Comparison of ENCODE assay signal across 8 cellular contexts in the genomic region with DNA sequence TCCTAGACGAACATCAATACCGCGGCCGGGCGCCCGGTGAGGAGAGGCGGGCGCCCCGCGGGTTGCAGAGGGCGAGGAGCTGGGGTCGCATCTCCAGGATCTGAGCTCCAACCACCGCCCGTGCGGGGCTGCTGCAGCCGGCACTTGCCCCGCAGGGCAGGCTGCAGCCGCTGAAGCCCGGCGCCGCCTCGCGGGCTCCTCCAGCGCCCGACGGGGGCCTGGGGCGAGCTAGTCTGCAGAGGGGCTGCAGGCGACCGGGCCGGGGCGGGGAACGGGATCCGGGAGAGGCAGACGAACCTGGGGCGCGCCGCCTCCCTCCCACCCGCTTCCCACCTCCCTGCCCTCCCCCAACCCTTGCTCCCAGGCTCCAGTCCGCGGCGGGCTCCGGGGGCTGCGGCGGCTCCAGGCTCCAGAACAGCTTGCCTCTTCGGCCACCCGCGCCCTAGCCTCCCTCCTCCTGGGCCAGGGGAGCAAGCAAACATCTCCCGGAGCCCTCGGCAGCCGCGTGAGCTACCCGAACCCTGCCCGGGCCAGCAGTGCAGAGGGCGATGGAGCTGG. TPM values are rescaled to one million over a fixed set of nuclear protein-coding genes. Genes with fewer than 3 reads are reported as not detected.
DNase-seq lines count a peak whose midpoint lies in the region; ATAC-seq, FAIRE-seq and TF ChIP-seq lines count a peak whose summit lies in the region.

No MANE protein-coding gene starts in this region.

- TF ChIP-seq POLR2A in HepG2 (IDR thresholded peaks at IDR 0.05; ENCODE audit: insufficient read depth in 1 of 2, low read depth in 2 of 2, low read length in 2 of 2) (no peak), H54 (IDR thresholded peaks at IDR 0.05; ENCODE audit: low read depth, low read length) (no peak; the same call in 1 of the 2 replicates)

- no peaks in the 10 kb centered on the region for H3K9me3 Mint-ChIP-seq in type B pancreatic cell
- no peaks in the 10 kb centered on the region for H3K9me3 Mint-ChIP-seq in activated T-helper 2 cell treated with anti-CD3 and anti-CD28 coated beads, Interferon-gamma antibody, Interleukin-2, Interleukin-4, amounts not matched to agents 10 μg/mL and 5 μg/mL and 100 μg/mL, durations not matched to agents 14 hours and 24 hours and 36 hours

- intact Hi-C loops in HepG2 (cut with micrococcal nuclease; ENCODE audit: unreplicated experiment), result no loop called here
- intact Hi-C loops in activated T-helper 2 cell treated with anti-CD3 and anti-CD28 coated beads, Interferon-gamma antibody, Interleukin-2, Interleukin-4, amounts not matched to agents 10 μg/mL and 5 μg/mL and 100 μg/mL, durations not matched to agents 14 hours and 24 hours and 36 hours (cut with micrococcal nuclease), result no loop called here

- no peak for TF ChIP-seq EP300 in HepG2 (IDR thresholded peaks at IDR 0.05; ENCODE audit: low read depth in 2 of 2, low read length in 2 of 2)
- TF ChIP-seq EP300 in HepG2 (CRISPR knock-in tag; IDR thresholded peaks at IDR 0.05; ENCODE audit: borderline replicate concordance), result no peak

- H3K36me3 Mint-ChIP-seq in type B pancreatic cell, result no peaks in the 10 kb centered on the region
- H3K36me3 Mint-ChIP-seq in activated T-helper 2 cell treated with anti-CD3 and anti-CD28 coated beads, Interferon-gamma antibody, Interleukin-2, Interleukin-4, amounts not matched to agents 10 μg/mL and 5 μg/mL and 100 μg/mL, durations not matched to agents 14 hours and 24 hours and 36 hours (ENCODE audit: low read depth), result no peaks in the 10 kb centered on the region

- POLR2A ChIA-PET in HepG2 (lab: Yijun Ruan, JAX), result no interaction called here

- 27% methylated on average over 13 of the region's 54 CpGs for WGBS in HepG2 (ENCODE audit: low lambda C conversion rate)

- no peaks in the 10 kb centered on the region for H4K20me1 ChIP-seq in HepG2 (ENCODE audit: insufficient read depth, low read length)

- no peaks in the 10 kb centered on the region for H3K9me3 ChIP-seq in HepG2 (ENCODE audit: low read length)

- H2AFZ ChIP-seq in HepG2 (ENCODE audit: low read length), result no peak overlapping the region

- H3K27ac ChIP-seq in HepG2 (ENCODE audit: extremely low read length, insufficient read depth, low read length), result no peak overlapping the region

- peaks cover 35% of the 10 kb centered on the region for H3K4me1 Mint-ChIP-seq in type B pancreatic cell (ENCODE audit: unreplicated experiment)
- H3K4me1 Mint-ChIP-seq in activated T-helper 2 cell treated with anti-CD3 and anti-CD28 coated beads, Interferon-gamma antibody, Interleukin-2, Interleukin-4, amounts not matched to agents 10 μg/mL and 5 μg/mL and 100 μg/mL, durations not matched to agents 14 hours and 24 hours and 36 hours (ENCODE audit: low read depth), result no peaks in the 10 kb centered on the region

- H3K36me3 ChIP-seq in HepG2 (replicated peaks in 1 of 2; ENCODE audit: control insufficient read depth in 1 of 2, insufficient read depth in 2 of 2, low read length in 2 of 2), result no peaks in the 10 kb centered on the region

- CTCF ChIA-PET in HepG2 (lab: Yijun Ruan, JAX; ENCODE audit: low intra/inter-chr PET ratio, low total read pairs), result no interaction called here

- no peak for TF ChIP-seq CTCF in HepG2 (CRISPR knock-in tag; IDR thresholded peaks at IDR 0.05)
- peak; percentile 31 for TF ChIP-seq CTCF in type B pancreatic cell (conservative IDR thresholded peaks at IDR 0.05)

- H3K4me2 ChIP-seq in HepG2 (ENCODE audit: low read depth, low read length), result 0 out of 2 replicates have a peak overlapping the region, but pooled peaks have one; percentile 32

- no peak for TF ChIP-seq RAD21 in HepG2 (CRISPR knock-in tag; IDR thresholded peaks at IDR 0.05)

- DNase-seq in stimulated activated CD4-positive, alpha-beta T cell treated with anti-CD3 and anti-CD28 coated beads, Interleukin-15, amount 100 ng/mL, for 24 hours, result peak; percentile 4
- DNase-seq in stimulated activated CD4-positive, alpha-beta T cell treated with anti-CD3 and anti-CD28 coated beads, Interleukin-4, amount 100 ng/mL, for 24 hours, result no peak
- peak; percentile 6 for DNase-seq in cerebellar cortex (ENCODE audit: low spot score)
- DNase-seq in HepG2 (ENCODE audit: low spot score), result no peak
- peak; percentile 76 for DNase-seq in type B pancreatic cell (ENCODE audit: extremely low spot score, unreplicated experiment)
- no peak for DNase-seq in H54 (ENCODE audit: insufficient read length, low spot score)
- no peak for DNase-seq in activated T-helper 2 cell treated with anti-CD3 and anti-CD28 coated beads, Interferon-gamma antibody, Interleukin-2, Interleukin-4, amounts not matched to agents 10 μg/mL and 5 μg/mL and 100 μg/mL, durations not matched to agents 14 hours and 24 hours and 36 hours (ENCODE audit: low spot score)
- DNase-seq in kidney glomerular epithelial cell (lab: John Stamatoyannopoulos, UW), result no peak

- H3K79me2 ChIP-seq in HepG2 (ENCODE audit: insufficient read depth, low read length), result no peaks in the 10 kb centered on the region

- peak overlapping the region; percentile 92 for H3K4me3 Mint-ChIP-seq in type B pancreatic cell
- H3K4me3 Mint-ChIP-seq in activated T-helper 2 cell treated with anti-CD3 and anti-CD28 coated beads, Interferon-gamma antibody, Interleukin-2, Interleukin-4, amounts not matched to agents 10 μg/mL and 5 μg/mL and 100 μg/mL, durations not matched to agents 14 hours and 24 hours and 36 hours (ENCODE audit: low read depth), result no peak overlapping the region

- H3K4me1 ChIP-seq in HepG2 (ENCODE audit: insufficient read depth, low read length), result no peaks in the 10 kb centered on the region

- H3K9ac ChIP-seq in HepG2 (ENCODE audit: insufficient read depth, low read depth, low read length), result no peak overlapping the region

- in situ Hi-C loops in HepG2 (cut with HindIII; ENCODE audit: extremely low pct_ligation_motif_present, low pct_unique_long_range_greater_than_20kb), result no loop called here

- no peak overlapping the region for H3K4me3 ChIP-seq in HepG2 (replicated peaks in 1 of 3; ENCODE audit: insufficient read depth in 1 of 3, low read depth in 2 of 3, low read length in 3 of 3)

- H3K27me3 ChIP-seq in HepG2 (ENCODE audit: control insufficient read depth in 1 of 2, insufficient read depth in 2 of 2, low read length in 2 of 2), result peaks cover 3 to 58% of the 10 kb centered on the region in 2 experiments

- peak; percentile 76 for ATAC-seq in HepG2

- no TSS peak for BruUV-seq in HepG2 (replicated peaks; lab: Mats Ljungman, UMichigan)

- H3K27me3 Mint-ChIP-seq in type B pancreatic cell, result peaks cover 56% of the 10 kb centered on the region
- H3K27me3 Mint-ChIP-seq in activated T-helper 2 cell treated with anti-CD3 and anti-CD28 coated beads, Interferon-gamma antibody, Interleukin-2, Interleukin-4, amounts not matched to agents 10 μg/mL and 5 μg/mL and 100 μg/mL, durations not matched to agents 14 hours and 24 hours and 36 hours (ENCODE audit: low read depth), result peaks cover 70% of the 10 kb centered on the region

- FAIRE-seq in HepG2 (lab: Jason Lieb, UNC) (no peak), H54 (lab: Jason Lieb, UNC) (no peak)

- H3K27ac Mint-ChIP-seq in type B pancreatic cell, result peak overlapping the region; percentile 90
- H3K27ac Mint-ChIP-seq in activated T-helper 2 cell treated with anti-CD3 and anti-CD28 coated beads, Interferon-gamma antibody, Interleukin-2, Interleukin-4, amounts not matched to agents 10 μg/mL and 5 μg/mL and 100 μg/mL, durations not matched to agents 14 hours and 24 hours and 36 hours, result no peak overlapping the region

TF ChIP-seq in HepG2, 621 proteins besides CTCF, POLR2A, EP300 and RAD21 (continues in another document):
- TF ChIP-seq, protein P1, sequence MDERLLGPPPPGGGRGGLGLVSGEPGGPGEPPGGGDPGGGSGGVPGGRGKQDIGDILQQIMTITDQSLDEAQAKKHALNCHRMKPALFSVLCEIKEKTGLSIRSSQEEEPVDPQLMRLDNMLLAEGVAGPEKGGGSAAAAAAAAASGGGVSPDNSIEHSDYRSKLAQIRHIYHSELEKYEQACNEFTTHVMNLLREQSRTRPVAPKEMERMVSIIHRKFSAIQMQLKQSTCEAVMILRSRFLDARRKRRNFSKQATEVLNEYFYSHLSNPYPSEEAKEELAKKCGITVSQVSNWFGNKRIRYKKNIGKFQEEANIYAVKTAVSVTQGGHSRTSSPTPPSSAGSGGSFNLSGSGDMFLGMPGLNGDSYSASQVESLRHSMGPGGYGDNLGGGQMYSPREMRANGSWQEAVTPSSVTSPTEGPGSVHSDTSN (CRISPR knock-in tag; IDR thresholded peaks at IDR 0.05), result no peak
- no peak for TF ChIP-seq ZNF326 (CRISPR knock-in tag; IDR thresholded peaks at IDR 0.05; ENCODE audit: borderline replicate concordance)
- TF ChIP-seq ZNF264 (CRISPR knock-in tag; IDR thresholded peaks at IDR 0.05), result no peak
- TF ChIP-seq NFIB (CRISPR knock-in tag; IDR thresholded peaks at IDR 0.05; ENCODE audit: borderline replicate concordance), result no peak
- no peak for TF ChIP-seq ISX (CRISPR knock-in tag; conservative IDR thresholded peaks at IDR 0.05)

RNA-seq across cellular contexts. Expression of a gene that starts 0.9 kb away (rescaled TPM):
- total RNA-seq in HepG2 (2016; rRNA removed; fragmentation: Illumina TruSeq; extraction: Trizol), result not detected in 2 replicates
- total RNA-seq in HepG2 (2016; cell fraction: cytosol; rRNA removed; fragmentation: Illumina TruSeq; extraction: Trizol; ENCODE audit: low read depth), result not detected in 2 replicates
- not detected in 2 replicates for total RNA-seq in HepG2 (2016; cell fraction: insoluble cytoplasmic fraction; rRNA removed; fragmentation: Illumina TruSeq; extraction: Trizol)
- not detected in 2 replicates for total RNA-seq in HepG2 (2016; cell fraction: membrane; rRNA removed; fragmentation: Illumina TruSeq; extraction: Trizol)
- not detected in 2 replicates for total RNA-seq in HepG2 (2016; cell fraction: nucleus; rRNA removed; fragmentation: Illumina TruSeq; extraction: Trizol)
- polyA plus RNA-seq in HepG2 (2011; rRNA removed), result under 0.01 TPM in 1 of 2 replicates, not detected in the other
- polyA plus RNA-seq in HepG2 (2011; cell fraction: cytosol; rRNA removed), result not detected in 2 replicates
- polyA plus RNA-seq in HepG2 (2011; cell fraction: nucleus; rRNA removed), result not detected in 2 replicates
- not detected in 2 replicates for polyA plus RNA-seq in HepG2 (2012)
- polyA plus RNA-seq in HepG2 (2016; cell fraction: cytosol; fragmentation: Illumina TruSeq; extraction: Trizol; ENCODE audit: low read depth), result not detected in 2 replicates
- not detected in 2 replicates for polyA plus RNA-seq in HepG2 (2016; cell fraction: insoluble cytoplasmic fraction; fragmentation: Illumina TruSeq; extraction: Trizol; ENCODE audit: low read depth)
- polyA plus RNA-seq in HepG2 (2016; cell fraction: membrane; fragmentation: Illumina TruSeq; extraction: Trizol; ENCODE audit: low read depth), result not detected in 2 replicates
- polyA plus RNA-seq in HepG2 (2016; cell fraction: nucleus; fragmentation: Illumina TruSeq; extraction: Trizol; ENCODE audit: insufficient read depth, low read depth), result not detected in 2 replicates
- 0.07 TPM in 1 of 2 replicates, not detected in the other for polyA minus RNA-seq in HepG2 (2011; rRNA and poly(A)+ RNA removed; ENCODE audit: low replicate concordance)
- not detected in 2 replicates for polyA minus RNA-seq in HepG2 (2011; cell fraction: cytosol; rRNA and poly(A)+ RNA removed)
- polyA minus RNA-seq in HepG2 (2011; cell fraction: nucleus; rRNA and poly(A)+ RNA removed), result not detected in 2 replicates
- total RNA-seq in type B pancreatic cell (ENCODE audit: low replicate concordance), result 33.4 and 156 TPM in 2 replicates
- total RNA-seq in activated T-helper 2 cell treated with anti-CD3 and anti-CD28 coated beads, Interferon-gamma antibody, Interleukin-2, Interleukin-4, amounts not matched to agents 10 μg/mL and 5 μg/mL and 100 μg/mL, durations not matched to agents 14 hours and 24 hours and 36 hours, result not detected in 2 replicates

Comparison
In these comparisons a context has a peak if more than half of its experiments do, and no peak if none do; other contexts are left out.
1. DNase-seq: peak in stimulated activated CD4-positive, alpha-beta T cell treated with anti-CD3 and anti-CD28 coated beads, Interleukin-15, amount 100 ng/mL, for 24 hours (single experiment), cerebellar cortex (single experiment) and type B pancreatic cell (single experiment); none in stimulated activated CD4-positive, alpha-beta T cell treated with anti-CD3 and anti-CD28 coated beads, Interleukin-4, amount 100 ng/mL, for 24 hours (single experiment), HepG2 (single experiment), H54 (single experiment), activated T-helper 2 cell treated with anti-CD3 and anti-CD28 coated beads, Interferon-gamma antibody, Interleukin-2, Interleukin-4, amounts not matched to agents 10 μg/mL and 5 μg/mL and 100 μg/mL, durations not matched to agents 14 hours and 24 hours and 36 hours (single experiment) and kidney glomerular epithelial cell (single experiment).
2. RNA of a gene that starts 0.9 kb away (total RNA-seq): 33.4 to 156 TPM in type B pancreatic cell; not detected in activated T-helper 2 cell treated with anti-CD3 and anti-CD28 coated beads, Interferon-gamma antibody, Interleukin-2, Interleukin-4, amounts not matched to agents 10 μg/mL and 5 μg/mL and 100 μg/mL, durations not matched to agents 14 hours and 24 hours and 36 hours and not detected in HepG2; every median in the first group is over 10 times any median in the second.